8 cellular contexts compared by ENCODE assay signal in genomic region chrX:71068052-71068918, GRCh38. TPM values are rescaled to one million over a fixed set of nuclear protein-coding genes. Genes with fewer than 3 reads are reported as not detected.
DNase-seq lines count a peak whose midpoint lies in the region; ATAC-seq and TF ChIP-seq lines count a peak whose summit lies in the region.

Gene SNX12, minus strand, starts transcription at chrX:71068334. Its CDS starts 28 bp downstream, at chrX:71068306.

- intact Hi-C loops in left lung (cut with DNase I) = no loop called here

- no peaks in the 10 kb centered on the region for H3K36me3 ChIP-seq in left lung

- H3K9me3 ChIP-seq in left lung = no peaks in the 10 kb centered on the region

- peaks cover 0 to 8% of the 10 kb centered on the region in 2 donors for H3K4me1 ChIP-seq in left lung

- DNase-seq in CD1c-positive myeloid dendritic cell (ENCODE audit: extremely low spot score) (peak; percentile 91), NCI-H748 treated with DMSO at 0.1 percent for 48 hours (lab: John Stamatoyannopoulos, UW) (peak; percentile 85), dedifferentiated amniotic fluid mesenchymal stem cell (ENCODE audit: extremely low spot score) (peak; percentile 93), left lung (peak; percentile 92 to 93)
- DNase-seq in activated CD4-positive, alpha-beta T cell treated with anti-CD3 and anti-CD28 coated beads, Interleukin-2, amount 50 U/mL, for 24 hours (ENCODE audit: low read depth in 1 of 2, low spot score in 1 of 2) = peak; percentile 66 to 83
- peak; percentile 83 for DNase-seq in stimulated activated CD4-positive, alpha-beta T cell treated with anti-CD3 and anti-CD28 coated beads, Interleukin-2, amount 100 ng/mL, for 4 hours (ENCODE audit: low read depth)

- H3K27me3 ChIP-seq in left lung = no peaks in the 10 kb centered on the region

- ATAC-seq in GM19397 (IDR thresholded peaks at IDR 0.05; ENCODE audit: unreplicated experiment) (peak; percentile 98), HG03565 (IDR thresholded peaks at IDR 0.05; ENCODE audit: unreplicated experiment) (peak; percentile 97), left lung (peak; percentile 99)

- TF ChIP-seq CTCF in left lung (IDR thresholded peaks at IDR 0.05) = no peak

- peak within 1 kb of the TSS; percentile 84 to 86 for H3K27ac ChIP-seq in left lung

- peak within 1 kb of the TSS; percentile 40 to 64 for H3K4me3 ChIP-seq in left lung

RNA-seq across cellular contexts. Expression of gene SNX12, which starts in this region (rescaled TPM):
- 10 to 100 TPM; 54.6 to 69.2 TPM for total RNA-seq in left lung

Comparison
In these comparisons a context has a peak if more than half of its experiments do, and no peak if none do; other contexts are left out.
1. Peak in every context shown above with its lines: DNase-seq, ATAC-seq, H3K4me3 ChIP-seq and H3K27ac ChIP-seq.